In genomic region chr5:172911628-172911880, GRCh38 we compare ENCODE assay signal across 16 cellular contexts. TPM values are rescaled to one million over a fixed set of nuclear protein-coding genes. Genes with fewer than 3 reads are reported as not detected.
DNase-seq lines count a peak whose midpoint lies in the region; ATAC-seq and TF ChIP-seq lines count a peak whose summit lies in the region.
"Had no signal": no experiment of that assay in that cellular context is flagged by ENCODE, and none has a peak within 500 bp of the region (broad histone marks: within the 10 kb centered on the region; RNA-seq: fewer than 3 reads in every experiment).

No MANE protein-coding gene starts in this region.

- H3K27me3 ChIP-seq in muscle layer of colon (ENCODE audit: control insufficient read depth in 1 of 2, insufficient read depth in 2 of 2, low read length in 2 of 2) (no peaks in the 10 kb centered on the region), thoracic aorta (replicated peaks; ENCODE audit: insufficient read depth) (no peaks in the 10 kb centered on the region), H9 (ENCODE audit: insufficient read depth, low read length) (no peaks in the 10 kb centered on the region)
- H3K27me3 ChIP-seq in CD4-positive, alpha-beta memory T cell (ENCODE audit: insufficient read depth, low read length): no peaks in the 10 kb centered on the region

- H3K4ac ChIP-seq in H9 (ENCODE audit: low read depth, low read length): no peak overlapping the region

- no peak overlapping the region for H2AFZ ChIP-seq in H9 (ENCODE audit: low read length)
- H2AFZ ChIP-seq: PC-9 had no signal

- no peak for ATAC-seq in thoracic aorta (ENCODE audit: insufficient number of reproducible peaks, low FRiP score, low read depth)

- H3K4me2 ChIP-seq in H9 (ENCODE audit: insufficient read depth, insufficient read length, low read length): no peak overlapping the region
- H3K4me2 ChIP-seq: PC-9 had no signal

- H3K9me3 Mint-ChIP-seq in IgD-negative memory B cell (no peaks in the 10 kb centered on the region), chondrocyte (ENCODE audit: low read depth) (no peaks in the 10 kb centered on the region), H9 (no peaks in the 10 kb centered on the region)
- H3K9me3 Mint-ChIP-seq in CD4-positive, alpha-beta memory T cell: no peaks in the 10 kb centered on the region

- no peaks in the 10 kb centered on the region for H3K79me1 ChIP-seq in H9 (ENCODE audit: insufficient read depth, low read depth, low read length, poor library complexity, severe bottlenecking)

- peaks cover 42% of the 10 kb centered on the region for H3K36me3 ChIP-seq in muscle layer of colon (ENCODE audit: insufficient read depth, low read length)
- peaks cover 10% of the 10 kb centered on the region for H3K36me3 ChIP-seq in thoracic aorta
- peaks cover 24% of the 10 kb centered on the region for H3K36me3 ChIP-seq in CD4-positive, alpha-beta memory T cell (ENCODE audit: insufficient read depth, low read length)

- no peak overlapping the region for H2BK5ac ChIP-seq in H9 (ENCODE audit: insufficient read length, low read length)

- no peak overlapping the region for H2BK20ac ChIP-seq in H9 (ENCODE audit: low read depth, low read length, poor library complexity, severe bottlenecking)

- DNase-seq in chondrocyte (ENCODE audit: low spot score) (no peak), thoracic aorta (ENCODE audit: low spot score) (no peak), Ammon's horn (ENCODE audit: low spot score) (no peak), H9 (no peak)
- DNase-seq in central memory CD4-positive, alpha-beta T cell: no peak
- no peak for DNase-seq in CD4-positive, alpha-beta memory T cell
- DNase-seq: activated CD4-positive, CD25-positive, alpha-beta regulatory T cell treated with anti-CD3 and anti-CD28 coated beads, Interleukin-2, amount 50 U/mL, for 72 hours; KG1; mesendoderm; NCI-H1417 treated with DMSO at 0.1 percent for 48 hours; NCI-H446; T-helper 1 cell had no signal

- peaks cover 10% of the 10 kb centered on the region for H3K36me3 Mint-ChIP-seq in IgD-negative memory B cell
- peaks cover 16% of the 10 kb centered on the region for H3K36me3 Mint-ChIP-seq in chondrocyte (ENCODE audit: low read depth)
- peaks cover 28 to 44% of the 10 kb centered on the region in 2 donors for H3K36me3 Mint-ChIP-seq in CD4-positive, alpha-beta memory T cell
- peaks cover 18 to 51% (median 51%) of the 10 kb centered on the region in 3 experiments; a peak in 6 of 7 replicates for H3K36me3 Mint-ChIP-seq in H9 (ENCODE audit: insufficient read depth in 1 of 3, low read depth in 3 of 3)

- no peaks in the 10 kb centered on the region for H3K27me3 Mint-ChIP-seq in IgD-negative memory B cell
- no peaks in the 10 kb centered on the region for H3K27me3 Mint-ChIP-seq in chondrocyte (ENCODE audit: low read depth)
- H3K27me3 Mint-ChIP-seq in CD4-positive, alpha-beta memory T cell: no peaks in the 10 kb centered on the region
- H3K27me3 Mint-ChIP-seq in H9 (ENCODE audit: low read depth): peaks cover 2% of the 10 kb centered on the region
- H3K27me3 Mint-ChIP-seq: activated naive CD8-positive, alpha-beta T cell had no signal

- H3K18ac ChIP-seq in H9 (ENCODE audit: insufficient read length, low read depth, low read length): no peak overlapping the region

- H3K4me1 ChIP-seq in muscle layer of colon (ENCODE audit: insufficient read depth, low read length): peaks cover 19% of the 10 kb centered on the region
- peaks cover 37 to 56% of the 10 kb centered on the region in 2 donors for H3K4me1 ChIP-seq in thoracic aorta (ENCODE audit: control insufficient read depth in 1 of 2, low read depth in 2 of 2)
- H3K4me1 ChIP-seq in CD4-positive, alpha-beta memory T cell (ENCODE audit: insufficient read depth, low read length): no peaks in the 10 kb centered on the region
- H3K4me1 ChIP-seq in H9 (ENCODE audit: insufficient read depth, low read length): no peaks in the 10 kb centered on the region

- H3K23me2 ChIP-seq in H9 (ENCODE audit: insufficient read length, low read depth, low read length, poor library complexity, severe bottlenecking): no peaks in the 10 kb centered on the region

- CTCF ChIA-PET in CD4-positive, alpha-beta memory T cell (lab: Charles Lee; ENCODE audit: partially characterized antibody): interaction anchor here (1.5 to 3.8 kb wide), 4 partner anchors 22 to 198 kb away, joined by 3 to 20 read pairs (median 4); no protein-coding TSS in a partner anchor

- WGBS in H9 (ENCODE audit: extremely low coverage, insufficient read length, low lambda C conversion rate): no CpG with 5 or more reads among the region's 2 CpGs

- POLR2A ChIA-PET in CD4-positive, alpha-beta memory T cell (lab: Charles Lee; ENCODE audit: partially characterized antibody): no interaction called here

- H3K14ac ChIP-seq in H9 (ENCODE audit: insufficient read depth, low read length): no peak overlapping the region

- no peak overlapping the region for H3K4me3 ChIP-seq in muscle layer of colon (ENCODE audit: low read depth in 1 of 2, low read length in 2 of 2)
- no peak overlapping the region for H3K4me3 ChIP-seq in thoracic aorta
- H3K4me3 ChIP-seq in CD4-positive, alpha-beta memory T cell (ENCODE audit: low read length in 2 of 2): no peak overlapping the region
- H3K4me3 ChIP-seq: PC-9 had no signal

- H3K9ac ChIP-seq in muscle layer of colon (ENCODE audit: low read length) (no peak overlapping the region), H9 (ENCODE audit: extremely low read depth, insufficient read length, low read length) (no peak overlapping the region)

- H3K27ac ChIP-seq in muscle layer of colon (ENCODE audit: low read depth, low read length) (peak overlapping the region; percentile 37), thoracic aorta (peak overlapping the region; percentile 87 to 93), H9 (ENCODE audit: insufficient read length, low read depth, low read length) (no peak overlapping the region)
- no peak overlapping the region for H3K27ac ChIP-seq in CD4-positive, alpha-beta memory T cell (ENCODE audit: low read depth, low read length)
- H3K27ac ChIP-seq: PC-9 had no signal

- H3K4me1 Mint-ChIP-seq in IgD-negative memory B cell (peaks cover 12 to 17% (median 16%) of the 10 kb centered on the region in 3 donors), chondrocyte (ENCODE audit: low read depth) (peaks cover 40% of the 10 kb centered on the region), H9 (peaks cover 3 to 10% of the 10 kb centered on the region in 2 experiments; a peak in 1 of 4 replicates)
- H3K4me1 Mint-ChIP-seq in CD4-positive, alpha-beta memory T cell: no peaks in the 10 kb centered on the region

- H4K5ac ChIP-seq in H9 (ENCODE audit: insufficient read length, low read depth, low read length): no peak overlapping the region

- no peak overlapping the region for H3K56ac ChIP-seq in H9 (ENCODE audit: insufficient read length, low read depth, low read length)

- no peak overlapping the region for H2BK12ac ChIP-seq in H9 (ENCODE audit: insufficient read length, low read depth, low read length)

- H3K9me3 ChIP-seq in muscle layer of colon (ENCODE audit: low read length) (no peaks in the 10 kb centered on the region), thoracic aorta (no peaks in the 10 kb centered on the region), H9 (ENCODE audit: control insufficient read depth, low read depth, low read length) (no peaks in the 10 kb centered on the region)
- no peaks in the 10 kb centered on the region for H3K9me3 ChIP-seq in CD4-positive, alpha-beta memory T cell (ENCODE audit: control insufficient read depth in 1 of 2, low read length in 2 of 2)

- peak overlapping the region; percentile 79 to 89 (median 89) for H3K27ac Mint-ChIP-seq in IgD-negative memory B cell
- peak overlapping the region; percentile 93 for H3K27ac Mint-ChIP-seq in chondrocyte (ENCODE audit: unreplicated experiment)
- H3K27ac Mint-ChIP-seq in CD4-positive, alpha-beta memory T cell: no peak overlapping the region
- H3K27ac Mint-ChIP-seq in H9: no peak overlapping the region
- H3K27ac Mint-ChIP-seq: activated naive CD8-positive, alpha-beta T cell had no signal

- no peaks in the 10 kb centered on the region for H3K79me2 ChIP-seq in H9 (ENCODE audit: insufficient read depth, low read length)

- no peak overlapping the region for H2AK5ac ChIP-seq in H9 (ENCODE audit: insufficient read length, low read length)

- no peaks in the 10 kb centered on the region for H4K20me1 ChIP-seq in H9 (ENCODE audit: control insufficient read depth, insufficient read depth, insufficient read length)

- H3K23ac ChIP-seq in H9 (ENCODE audit: insufficient read length, low read depth, low read length): no peak overlapping the region

- H2BK15ac ChIP-seq in H9 (ENCODE audit: low read depth, low read length): no peak overlapping the region

- no peak overlapping the region for H4K91ac ChIP-seq in H9 (ENCODE audit: insufficient read length, low read depth, low read length)

- H2BK120ac ChIP-seq in H9 (ENCODE audit: low read depth, low read length, poor library complexity, severe bottlenecking): no peak overlapping the region

- H3K4me3 Mint-ChIP-seq in IgD-negative memory B cell (peak overlapping the region in 2 of 4 donors; percentile 5 to 72), chondrocyte (ENCODE audit: unreplicated experiment) (no peak overlapping the region), H9 (no peak overlapping the region)
- H3K4me3 Mint-ChIP-seq in CD4-positive, alpha-beta memory T cell: no peak overlapping the region
- H3K4me3 Mint-ChIP-seq: activated naive CD8-positive, alpha-beta T cell had no signal

- no peak overlapping the region for H4K8ac ChIP-seq in H9 (replicated peaks; ENCODE audit: insufficient read length, low read depth, low read length)

- no peak overlapping the region for H3T11ph ChIP-seq in H9 (ENCODE audit: low read length)

- intact Hi-C loops in CD4-positive, alpha-beta memory T cell (cut with micrococcal nuclease): loop anchor here (5.0 kb wide), 1 partner anchor 199 kb away; no protein-coding TSS in a partner anchor

- TF ChIP-seq CTCF in chondrocyte (IDR thresholded peaks at IDR 0.05) (no peak), thoracic aorta (IDR thresholded peaks at IDR 0.05) (no peak), H9 (conservative IDR thresholded peaks at IDR 0.05) (no peak)

RNA-seq across cellular contexts. Expression of gene RPL26L1, which starts 47.7 kb away (rescaled TPM):
- 27.9 TPM for polyA plus RNA-seq in IgD-negative memory B cell
- total RNA-seq in chondrocyte: 40.2 to 43.6 TPM (median 43.5 TPM) in 3 replicates
- total RNA-seq in thoracic aorta: 1 to 10 TPM; 7.2 to 9.9 TPM
- 10 to 100 TPM in 1 of 2 experiments, 1 to 10 TPM in 1; 9.6 to 13.3 TPM for total RNA-seq in CD4-positive, alpha-beta memory T cell
- 10 to 100 TPM; 37.8 TPM for polyA plus RNA-seq in CD4-positive, alpha-beta memory T cell
- total RNA-seq in H9 (2021): 53.6 and 57.5 TPM in 2 replicates

Comparison
In these comparisons a context has a peak if more than half of its experiments do, and no peak if none do; other contexts are left out.
1. H3K27ac Mint-ChIP-seq: peak in IgD-negative memory B cell (3 of 3) and chondrocyte (single experiment); none in CD4-positive, alpha-beta memory T cell (0 of 7) and H9 (0 of 3).
2. H3K27ac ChIP-seq: peak in muscle layer of colon (single experiment) and thoracic aorta (2 of 2); none in CD4-positive, alpha-beta memory T cell (single experiment) and H9 (single experiment).